In genomic region chr3:37712918-37713819, GRCh38 we compare ENCODE assay signal across 12 cellular contexts.
A peak's percentile ranks its signal among the peaks of the same experiment; 100 is the strongest.
DNase-seq lines count a peak whose midpoint lies in the region; ATAC-seq and TF ChIP-seq lines count a peak whose summit lies in the region.
"Had no signal": no experiment of that assay in that cellular context is flagged by ENCODE, and none has a peak within 500 bp of the region (broad histone marks: within the 10 kb centered on the region; RNA-seq: fewer than 3 reads in every experiment).

No MANE protein-coding gene starts in this region.

- DNase-seq in HFFc6 (peak; percentile 4), brain microvascular endothelial cell (peak; percentile 1), iris pigment epithelial cell (ENCODE audit: low read depth) (peak; percentile 21), GM10266 (ENCODE audit: extremely low spot score) (no peak)
- DNase-seq in CD8-positive, alpha-beta T cell: no peak
- DNase-seq: activated T-cell treated with anti-CD3 and anti-CD28 coated beads, Interleukin-2, amount 50 U/mL, for 48 hours; NCI-H524; stimulated activated CD4-positive, alpha-beta T cell treated with anti-CD3 and anti-CD28 coated beads, Interleukin-4, amount 100 ng/mL, for 1 hour; T-helper 9 cell had no signal

- peaks cover 5% of the 10 kb centered on the region; the same call in 1 of the 2 replicates for H3K4me1 Mint-ChIP-seq in HFFc6 (ENCODE audit: low read depth)
- no peaks in the 10 kb centered on the region for H3K4me1 Mint-ChIP-seq in CD8-positive, alpha-beta T cell (ENCODE audit: low read depth)

- H3K27me3 Mint-ChIP-seq in HFFc6 (ENCODE audit: insufficient read depth): peaks cover 18% of the 10 kb centered on the region
- peaks cover 4% of the 10 kb centered on the region for H3K27me3 Mint-ChIP-seq in CD8-positive, alpha-beta T cell (ENCODE audit: low read depth)

- H3K27me3 ChIP-seq in brain microvascular endothelial cell (replicated peaks) (peaks cover 2% of the 10 kb centered on the region), skeletal muscle satellite cell (ENCODE audit: control insufficient read depth, insufficient read depth, low read length) (peaks cover 33% of the 10 kb centered on the region)
- no peaks in the 10 kb centered on the region for H3K27me3 ChIP-seq in CD8-positive, alpha-beta T cell (ENCODE audit: insufficient read depth, low read length)

- POLR2A ChIA-PET in CD8-positive, alpha-beta T cell (lab: Charles Lee): no interaction called here

- CTCF ChIA-PET in CD8-positive, alpha-beta T cell (lab: Charles Lee): interaction anchor here (1.0 kb wide), 1 partner anchor 17 kb away, joined by 3 read pairs; no protein-coding TSS in a partner anchor

- H3K36me3 ChIP-seq in brain microvascular endothelial cell (replicated peaks) (no peaks in the 10 kb centered on the region), skeletal muscle satellite cell (ENCODE audit: insufficient read depth, low read length) (no peaks in the 10 kb centered on the region)
- no peaks in the 10 kb centered on the region for H3K36me3 ChIP-seq in CD8-positive, alpha-beta T cell (ENCODE audit: insufficient read depth, low read length)

- peaks cover 13% of the 10 kb centered on the region for H3K4me1 ChIP-seq in skeletal muscle satellite cell (ENCODE audit: control insufficient read depth, insufficient read depth, low read length)
- no peaks in the 10 kb centered on the region for H3K4me1 ChIP-seq in CD8-positive, alpha-beta T cell (ENCODE audit: insufficient read depth, low read length)

- in situ Hi-C loops in brain microvascular endothelial cell (cut with HindIII; ENCODE audit: low pct_ligation_motif_present, low sequenced_read_pairs): no loop called here

- intact Hi-C loops in CD8-positive, alpha-beta T cell (cut with DNase I, micrococcal nuclease): no loop called here

- H3K9me3 Mint-ChIP-seq in HFFc6: no peaks in the 10 kb centered on the region
- no peaks in the 10 kb centered on the region for H3K9me3 Mint-ChIP-seq in CD8-positive, alpha-beta T cell

- no peak overlapping the region for H3K27ac ChIP-seq in brain microvascular endothelial cell
- no peak overlapping the region for H3K27ac ChIP-seq in CD8-positive, alpha-beta T cell (ENCODE audit: low read depth, low read length)

- no peak overlapping the region for H3K9ac ChIP-seq in skeletal muscle satellite cell (ENCODE audit: low read depth, low read length)

- no peak overlapping the region for H3K27ac Mint-ChIP-seq in HFFc6
- no peak overlapping the region for H3K27ac Mint-ChIP-seq in CD8-positive, alpha-beta T cell

- no peaks in the 10 kb centered on the region for H3K9me3 ChIP-seq in skeletal muscle satellite cell (replicated peaks; ENCODE audit: low read length)
- H3K9me3 ChIP-seq in CD8-positive, alpha-beta T cell (ENCODE audit: low read length): no peaks in the 10 kb centered on the region

- H3K4me2 ChIP-seq in skeletal muscle satellite cell (ENCODE audit: low read length): peak overlapping the region; percentile 53

- H3K4me3 ChIP-seq in brain microvascular endothelial cell (ENCODE audit: low read depth, low read length) (no peak overlapping the region), skeletal muscle satellite cell (ENCODE audit: low read length) (no peak overlapping the region)
- H3K4me3 ChIP-seq in CD8-positive, alpha-beta T cell (ENCODE audit: low read depth, low read length): no peak overlapping the region

- no peak overlapping the region for H3K4me3 Mint-ChIP-seq in HFFc6
- H3K4me3 Mint-ChIP-seq in CD8-positive, alpha-beta T cell: no peak overlapping the region

- ATAC-seq in GM18870 (IDR thresholded peaks at IDR 0.05; ENCODE audit: unreplicated experiment) (no peak), GM18861 (IDR thresholded peaks at IDR 0.05; ENCODE audit: unreplicated experiment) (no peak)
- no peak for ATAC-seq in CD8-positive, alpha-beta T cell

- TF ChIP-seq CTCF in HFFc6 (IDR thresholded peaks at IDR 0.05) (no peak), brain microvascular endothelial cell (IDR thresholded peaks at IDR 0.05; ENCODE audit: low read depth, low read length, missing control alignments) (no peak), GM10266 (IDR thresholded peaks at IDR 0.05; ENCODE audit: control insufficient read depth, insufficient read depth, low read depth, missing control alignments) (no peak)
- TF ChIP-seq CTCF in CD8-positive, alpha-beta T cell (IDR thresholded peaks at IDR 0.05): no peak

- H3K36me3 Mint-ChIP-seq in HFFc6 (ENCODE audit: low read depth): no peaks in the 10 kb centered on the region
- H3K36me3 Mint-ChIP-seq in CD8-positive, alpha-beta T cell: no peaks in the 10 kb centered on the region

Comparison
In these comparisons a context has a peak if more than half of its experiments do, and no peak if none do; other contexts are left out.
1. DNase-seq: peak in HFFc6 (single experiment), brain microvascular endothelial cell (single experiment) and iris pigment epithelial cell (single experiment); none in CD8-positive, alpha-beta T cell (0 of 7) and GM10266 (single experiment).